Comparison of ENCODE assay signal across 9 cellular contexts in genomic region chr1:207698822-207699483, GRCh38. TPM values are rescaled to one million over a fixed set of nuclear protein-coding genes. Genes with fewer than 3 reads are reported as not detected.
DNase-seq lines count a peak whose midpoint lies in the region; ATAC-seq lines count a peak whose summit lies in the region.
"Had no signal": no experiment of that assay in that cellular context is flagged by ENCODE, and none has a peak within 500 bp of the region (broad histone marks: within the 10 kb centered on the region; RNA-seq: fewer than 3 reads in every experiment).

No MANE protein-coding gene starts in this region.

- DNase-seq in DMS 273 (lab: John Stamatoyannopoulos, UW; ENCODE audit: unreplicated experiment) (peak; percentile 80), HUDEP-2 (lab: John Stamatoyannopoulos, UW; ENCODE audit: unreplicated experiment in 76 of 76) (peak in 50 of 76 experiments; percentile 5 to 71 (median 32)), RPMI7951 (ENCODE audit: low read depth) (peak; percentile 42), astrocyte of the hippocampus (ENCODE audit: low read depth, low spot score) (peak; percentile 66), inferior parietal cortex (ENCODE audit: extremely low spot score) (peak; percentile 87), NCI-H1048 (lab: John Stamatoyannopoulos, UW) (no peak)
- DNase-seq in stimulated activated CD4-positive, alpha-beta T cell treated with anti-CD3 and anti-CD28 coated beads, Interleukin-15, amount 100 ng/mL, for 48 hours (ENCODE audit: low read depth in 2 of 2) = peak; percentile 1 to 18
- DNase-seq: activated B cell treated with CpG ODN at 0.5 μM for 24 hours had no signal

- no peak for ATAC-seq in GM21786 (IDR thresholded peaks at IDR 0.05; ENCODE audit: unreplicated experiment)

RNA-seq across cellular contexts. Expression of gene CD46, which starts 52.9 kb away (rescaled TPM):
- 58.5 and 72.3 TPM in 2 replicates for total RNA-seq in RPMI7951 (2014; rRNA removed; shearing (Covaris generic))

RNA-seq across cellular contexts. Expression of gene CR1L, which starts 54.0 kb away (rescaled TPM):
- total RNA-seq in RPMI7951 (2014; rRNA removed; shearing (Covaris generic)) = 0.24 TPM in 1 of 2 replicates, not detected in the other
